ENCODE assay signal across 21 cellular contexts in genomic region chr14:64968167-64968566, GRCh38. TPM values are rescaled to one million over a fixed set of nuclear protein-coding genes. Genes with fewer than 3 reads are reported as not detected.
DNase-seq lines count a peak whose midpoint lies in the region; ATAC-seq, FAIRE-seq and TF ChIP-seq lines count a peak whose summit lies in the region.
"Had no signal": no experiment of that assay in that cellular context is flagged by ENCODE, and none has a peak within 500 bp of the region (broad histone marks: within the 10 kb centered on the region; RNA-seq: fewer than 3 reads in every experiment).

No MANE protein-coding gene starts in this region.

- peak overlapping the region; percentile 96 for H3K4me2 ChIP-seq in Loucy (ENCODE audit: low read depth, low read length, poor library complexity, severe bottlenecking)

- no peak for TF ChIP-seq POLR2A in heart left ventricle (IDR thresholded peaks at IDR 0.05)

- H3K36me3 ChIP-seq in Loucy (ENCODE audit: insufficient read depth, low read length) (no peaks in the 10 kb centered on the region), heart left ventricle (no peaks in the 10 kb centered on the region)
- H3K36me3 ChIP-seq: neutrophil had no signal

- H3K27ac ChIP-seq in heart left ventricle = no peak overlapping the region
- H3K27ac ChIP-seq: neutrophil had no signal

- H3F3A ChIP-seq in Loucy (ENCODE audit: low read depth) = no peaks in the 10 kb centered on the region

- CTCF ChIA-PET in Calu3 (lab: Charles Lee) = interaction anchor here (0.5 to 0.7 kb wide), 2 partner anchors 12 to 106 kb away, joined by 3 to 4 read pairs; no protein-coding TSS in a partner anchor

- H3K36me3 Mint-ChIP-seq in Calu3 (ENCODE audit: insufficient read depth, unreplicated experiment) (peaks cover 27% of the 10 kb centered on the region), osteocyte (ENCODE audit: unreplicated experiment) (no peaks in the 10 kb centered on the region)
- H3K36me3 Mint-ChIP-seq: activated naive CD8-positive, alpha-beta T cell treated with anti-CD3 and anti-CD28 coated beads, Interleukin-2, amount 10 ng/mL, durations not matched to agents 7 days and 5 days; stimulated activated memory B cell treated with anti-CD40 and anti-IgM and Interleukin-4, amounts not matched to agents 10 μg/mL and 1 μg/mL and 100 μg/mL, for 72 hours had no signal

- no peak for ATAC-seq in heart left ventricle
- ATAC-seq: activated CD8-positive, alpha-beta T cell treated with anti-CD3 and anti-CD28 coated beads for 36 hours; activated T-cell treated with anti-CD3 and anti-CD28 coated beads, Interleukin-2, amount 50 U/mL, for 4 hours; left lobe of liver; right cardiac atrium; stimulated activated memory B cell treated with anti-CD40 and anti-IgM and Interleukin-4, amounts not matched to agents 10 μg/mL and 1 μg/mL and 100 μg/mL, for 72 hours had no signal

- H3K9me3 ChIP-seq in Loucy (ENCODE audit: insufficient read depth, low read depth, low read length) (no peaks in the 10 kb centered on the region), heart left ventricle (no peaks in the 10 kb centered on the region)
- H3K9me3 ChIP-seq: neutrophil had no signal

- peaks cover 52% of the 10 kb centered on the region for H3K4me1 Mint-ChIP-seq in Calu3 (ENCODE audit: low read depth, unreplicated experiment)
- peaks cover 38% of the 10 kb centered on the region for H3K4me1 Mint-ChIP-seq in osteocyte (ENCODE audit: unreplicated experiment)

- H3K9ac ChIP-seq in Loucy (ENCODE audit: low read depth, low read length, poor library complexity, severe bottlenecking) = peak overlapping the region; percentile 86

- H3K9me3 Mint-ChIP-seq in Calu3 (ENCODE audit: low read depth, unreplicated experiment) (no peaks in the 10 kb centered on the region), osteocyte (ENCODE audit: unreplicated experiment) (no peaks in the 10 kb centered on the region)
- H3K9me3 Mint-ChIP-seq: activated CD8-positive, alpha-beta T cell treated with anti-CD3 and anti-CD28 coated beads for 36 hours; activated naive CD8-positive, alpha-beta T cell treated with anti-CD3 and anti-CD28 coated beads, Interleukin-2, amount 10 ng/mL, durations not matched to agents 7 days and 5 days; activated T-cell treated with anti-CD3 and anti-CD28 coated beads, Interleukin-2, amount 50 U/mL, for 4 hours; stimulated activated memory B cell treated with anti-CD40 and anti-IgM and Interleukin-4, amounts not matched to agents 10 μg/mL and 1 μg/mL and 100 μg/mL, for 72 hours had no signal

- H3K4me1 ChIP-seq in Loucy (ENCODE audit: insufficient read depth, low read length, poor library complexity, severe bottlenecking) (peaks cover 63% of the 10 kb centered on the region), heart left ventricle (peaks cover 0 to 22% (median 9%) of the 10 kb centered on the region in 12 donors)

- peaks cover 4% of the 10 kb centered on the region for H4K20me1 ChIP-seq in Loucy (ENCODE audit: insufficient read depth, low read length, poor library complexity, severe bottlenecking)

- no peak overlapping the region for H2AFZ ChIP-seq in Loucy (ENCODE audit: low read length)

- H3K27me3 ChIP-seq in Loucy (ENCODE audit: insufficient read depth, low read length, poor library complexity, severe bottlenecking) (no peaks in the 10 kb centered on the region), heart left ventricle (no peaks in the 10 kb centered on the region)

- no peaks in the 10 kb centered on the region for H3K27me3 Mint-ChIP-seq in Calu3 (ENCODE audit: unreplicated experiment)
- no peaks in the 10 kb centered on the region for H3K27me3 Mint-ChIP-seq in osteocyte (ENCODE audit: unreplicated experiment)
- H3K27me3 Mint-ChIP-seq: activated CD8-positive, alpha-beta T cell treated with anti-CD3 and anti-CD28 coated beads for 36 hours had no signal

- H3K79me2 ChIP-seq in Loucy (ENCODE audit: insufficient read depth, low read length) = peaks cover 50% of the 10 kb centered on the region

- TF ChIP-seq CTCF in Calu3 (IDR thresholded peaks at IDR 0.05; ENCODE audit: unreplicated experiment) = no peak
- no peak for TF ChIP-seq CTCF in Loucy (conservative IDR thresholded peaks at IDR 0.05; ENCODE audit: low read length)
- TF ChIP-seq CTCF in choroid plexus epithelial cell (conservative IDR thresholded peaks at IDR 0.05; ENCODE audit: low read depth, low read length) = no peak
- no peak for TF ChIP-seq CTCF in osteocyte (IDR thresholded peaks at IDR 0.05)
- TF ChIP-seq CTCF in heart left ventricle (IDR thresholded peaks at IDR 0.05) = no peak

- H3K4me3 Mint-ChIP-seq in Calu3 (ENCODE audit: low read depth, unreplicated experiment) (no peak overlapping the region), osteocyte (ENCODE audit: unreplicated experiment) (no peak overlapping the region)
- H3K4me3 Mint-ChIP-seq: activated CD8-positive, alpha-beta T cell treated with anti-CD3 and anti-CD28 coated beads for 36 hours; activated naive CD8-positive, alpha-beta T cell treated with anti-CD3 and anti-CD28 coated beads, Interleukin-2, amount 10 ng/mL, durations not matched to agents 7 days and 5 days; activated T-cell treated with anti-CD3 and anti-CD28 coated beads, Interleukin-2, amount 50 U/mL, for 4 hours; stimulated activated memory B cell treated with anti-CD40 and anti-IgM and Interleukin-4, amounts not matched to agents 10 μg/mL and 1 μg/mL and 100 μg/mL, for 72 hours had no signal

- intact Hi-C loops in Calu3 (cut with micrococcal nuclease; ENCODE audit: unreplicated experiment) (no loop called here), heart left ventricle (cut with DNase I) (no loop called here)

- BruUV-seq in Calu3 (replicated peaks; lab: Mats Ljungman, UMichigan) = no TSS peak

- DNase-seq in Calu3 (no peak), choroid plexus epithelial cell (ENCODE audit: low read depth) (peak; percentile 34), osteocyte (ENCODE audit: extremely low spot score, unreplicated experiment) (no peak), heart left ventricle (no peak), activated gamma-delta T cell treated with Interleukin-2 at 50 U/mL for 16 hours (no peak), DMS79 (lab: John Stamatoyannopoulos, UW) (no peak), frontal cortex (ENCODE audit: low spot score in 2 of 2) (no peak)
- DNase-seq: activated CD4-positive, CD25-positive, alpha-beta regulatory T cell; activated CD8-positive, alpha-beta T cell treated with anti-CD3 and anti-CD28 coated beads for 36 hours; activated naive CD8-positive, alpha-beta T cell treated with anti-CD3 and anti-CD28 coated beads, Interleukin-2, amount 10 ng/mL, durations not matched to agents 7 days and 5 days; activated T-cell treated with anti-CD3 and anti-CD28 coated beads, Interleukin-2, amount 50 U/mL, for 4 hours; KG1; NCI-H1105; NCI-H748 treated with DMSO at 0.1 percent for 48 hours; right cardiac atrium; T-helper 9 cell had no signal

- H3K27ac Mint-ChIP-seq in Calu3 (ENCODE audit: unreplicated experiment) (peak overlapping the region; percentile 13), osteocyte (ENCODE audit: unreplicated experiment) (peak overlapping the region; percentile 55)
- H3K27ac Mint-ChIP-seq: activated CD8-positive, alpha-beta T cell treated with anti-CD3 and anti-CD28 coated beads for 36 hours; activated naive CD8-positive, alpha-beta T cell treated with anti-CD3 and anti-CD28 coated beads, Interleukin-2, amount 10 ng/mL, durations not matched to agents 7 days and 5 days; stimulated activated memory B cell treated with anti-CD40 and anti-IgM and Interleukin-4, amounts not matched to agents 10 μg/mL and 1 μg/mL and 100 μg/mL, for 72 hours had no signal

- WGBS in heart left ventricle, 4 donors = 87 to 90% (median 88%) methylated on average over 7 of the region's 7 CpGs

- FAIRE-seq in frontal cortex (lab: Jason Lieb, UNC) = no peak
- FAIRE-seq: bronchial epithelial cell had no signal

- H3K9me2 ChIP-seq in Loucy (replicated peaks; ENCODE audit: low read depth, low read length) = no peaks in the 10 kb centered on the region

- peak overlapping the region; percentile 90 for H3K4me3 ChIP-seq in Loucy (ENCODE audit: low read length, poor library complexity, severe bottlenecking)
- no peak overlapping the region for H3K4me3 ChIP-seq in choroid plexus epithelial cell (ENCODE audit: low read depth, low read length)
- H3K4me3 ChIP-seq in heart left ventricle = no peak overlapping the region

RNA-seq across cellular contexts. Expression of gene RAB15, which starts 4.0 kb away (rescaled TPM):
- total RNA-seq in Calu3 (2022) (20.7 and 22.8 TPM in 2 replicates), osteocyte (27.5 and 27.6 TPM in 2 replicates), heart left ventricle (10 to 100 TPM; 15.2 to 70.4 (median 22.5) TPM), frontal cortex (24.1 TPM)
- 10 to 100 TPM; 12.0 to 53.6 TPM for polyA plus RNA-seq in heart left ventricle
- total RNA-seq: bronchial epithelial cell had no signal

RNA-seq across cellular contexts. Expression of gene FNTB, which starts 18.5 kb away (rescaled TPM):
- total RNA-seq in Calu3 (2022) (15.0 and 17.6 TPM in 2 replicates), osteocyte (18.6 and 23.2 TPM in 2 replicates), heart left ventricle (10 to 100 TPM; 13.0 to 20.8 (median 16.7) TPM), frontal cortex (5.3 TPM)
- polyA plus RNA-seq in heart left ventricle = 10 to 100 TPM; 10.5 to 22.5 TPM

RNA-seq across cellular contexts. Expression of gene GPX2, which starts 25.6 kb away (rescaled TPM):
- 188 and 260 TPM in 2 replicates for total RNA-seq in Calu3 (2022)
- total RNA-seq in osteocyte = not detected in 2 replicates
- not detected for total RNA-seq in heart left ventricle
- polyA plus RNA-seq in heart left ventricle = under 1 TPM in 1 of 2 donors, not detected in 1; 0.26 TPM
- total RNA-seq in frontal cortex = not detected
- total RNA-seq: activated CD8-positive, alpha-beta T cell treated with anti-CD3 and anti-CD28 coated beads for 36 hours; activated naive CD8-positive, alpha-beta T cell treated with anti-CD3 and anti-CD28 coated beads, Interleukin-2, amount 10 ng/mL, durations not matched to agents 7 days and 5 days; right cardiac atrium had no signal

RNA-seq across cellular contexts. Expression of gene CHURC1, which starts 53.9 kb away (rescaled TPM):
- total RNA-seq in Calu3 (2022) (48.5 and 48.8 TPM in 2 replicates), osteocyte (51.6 and 53.1 TPM in 2 replicates), heart left ventricle (100 to 1,000 TPM in 1 of 9 donors, 10 to 100 TPM in 8; 57.2 to 106 (median 77.3) TPM), frontal cortex (32.2 TPM)
- polyA plus RNA-seq in heart left ventricle = 10 to 100 TPM; 51.0 to 53.5 TPM

Comparison
In these comparisons a context has a peak if more than half of its experiments do, and no peak if none do; other contexts are left out.
1. RNA of gene GPX2, which starts 25.6 kb away (total RNA-seq): 188 to 260 TPM in Calu3; not detected in osteocyte, not detected in heart left ventricle and not detected in frontal cortex (single experiment); every median in the first group is over 100 times any median in the second.